28 cellular contexts compared by ENCODE assay signal in genomic region chr13:85419611-85420010, GRCh38.
"Had no signal": no experiment of that assay in that cellular context is flagged by ENCODE, and none has a peak within 500 bp of the region (broad histone marks: within the 10 kb centered on the region; RNA-seq: fewer than 3 reads in every experiment).

No MANE protein-coding gene starts in this region.

- H3K4me3 ChIP-seq: ascending aorta, breast epithelium, coronary artery, dorsolateral prefrontal cortex, gastrocnemius medialis, heart right ventricle, hepatocyte had no signal

- H3K27me3 ChIP-seq: ascending aorta, breast epithelium, dorsolateral prefrontal cortex, gastrocnemius medialis, heart right ventricle, hepatocyte had no signal

- H3K79me2 ChIP-seq: hepatocyte had no signal

- H3K9me3 ChIP-seq: ascending aorta, breast epithelium, gastrocnemius medialis, heart right ventricle had no signal

- H3K27ac ChIP-seq: ascending aorta, breast epithelium, coronary artery, dorsolateral prefrontal cortex, gastrocnemius medialis, heart right ventricle, hepatocyte had no signal

- H3K4me1 ChIP-seq: ascending aorta, breast epithelium, gastrocnemius medialis, heart right ventricle had no signal

- H2AFZ ChIP-seq: hepatocyte had no signal

- H3K36me3 ChIP-seq: ascending aorta, breast epithelium, gastrocnemius medialis, heart right ventricle had no signal

- H3K4me2 ChIP-seq: hepatocyte had no signal

- DNase-seq: activated CD4-positive, alpha-beta memory T cell treated with anti-CD3 and anti-CD28 coated beads for 36 hours; activated CD4-positive, alpha-beta T cell treated with anti-CD3 and anti-CD28 coated beads for 36 hours; activated CD4-positive, alpha-beta T cell treated with anti-CD3 and anti-CD28 coated beads, Interleukin-2, amount 10 ng/mL, durations not matched to agents 24 days and 14 days; activated CD4-positive, CD25-positive, alpha-beta regulatory T cell; activated CD4-positive, CD25-positive, alpha-beta regulatory T cell treated with anti-CD3 and anti-CD28 coated beads, Interleukin-2, amount 50 U/mL, for 72 hours; activated CD8-positive, alpha-beta memory T cell treated with anti-CD3 and anti-CD28 coated beads, Interleukin-2, amount 10 ng/mL, durations not matched to agents 7 days and 5 days; activated CD8-positive, alpha-beta memory T cell treated with anti-CD3 and anti-CD28 coated beads, Interleukin-2, amount 50 U/mL, for 4 hours; activated CD8-positive, alpha-beta T cell treated with anti-CD3 and anti-CD28 coated beads, Interleukin-2, amount 10 ng/mL, durations not matched to agents 7 days and 5 days; activated gamma-delta T cell; activated naive CD4-positive, alpha-beta T cell; activated naive CD4-positive, alpha-beta T cell treated with anti-CD3 and anti-CD28 coated beads, Interleukin-2, amount 10 ng/mL, durations not matched to agents 7 days and 5 days; activated naive CD8-positive, alpha-beta T cell treated with anti-CD3 and anti-CD28 coated beads, Interleukin-2, amount 10 ng/mL, durations not matched to agents 7 days and 5 days; activated T-cell treated with anti-CD3 and anti-CD28 coated beads for 4 hours; activated T-cell treated with anti-CD3 and anti-CD28 coated beads, Interleukin-2, amount 50 U/mL, for 24 hours; activated T-cell treated with anti-CD3 and anti-CD28 coated beads, Interleukin-2, amount 50 U/mL, for 72 hours; dorsolateral prefrontal cortex; effector memory CD4-positive, alpha-beta T cell; endodermal cell; foreskin fibroblast; gastrocnemius medialis; heart right ventricle; T-helper 1 cell; T-helper 17 cell; T1000 had no signal
